In the genomic region with DNA sequence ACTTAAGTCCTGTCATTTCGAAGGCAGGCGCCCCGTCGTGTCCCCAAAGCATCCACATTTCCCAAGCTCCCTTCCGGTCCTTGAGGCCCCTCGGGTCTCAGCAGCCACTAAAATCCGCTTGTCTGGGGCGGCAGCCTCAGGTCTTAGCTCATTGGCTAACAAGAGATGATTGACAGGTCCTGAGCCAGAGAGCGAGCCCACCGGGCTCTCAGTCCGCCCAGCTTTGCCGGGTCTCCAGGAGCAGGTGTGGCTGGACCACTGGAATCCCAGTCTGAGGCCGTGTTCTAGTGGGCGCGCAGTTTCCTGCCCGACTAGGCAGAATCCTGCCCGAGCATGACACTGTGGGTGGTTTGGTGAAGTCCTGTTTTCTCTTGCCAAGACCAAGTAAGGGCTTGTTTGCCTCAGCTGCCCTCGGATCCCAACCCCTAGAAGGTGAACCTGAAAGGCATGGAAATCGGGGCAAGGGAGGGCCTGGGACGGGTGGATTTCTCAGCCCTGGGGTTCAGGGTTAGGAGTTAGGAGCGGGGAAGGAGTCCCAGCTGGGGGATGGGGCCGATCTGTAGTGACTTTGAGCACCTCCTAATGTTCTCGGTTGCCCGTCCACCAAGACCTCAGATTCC, we compare ENCODE assay signal across 1 cellular context.
TF ChIP-seq lines count a peak whose summit lies in the region.

No MANE protein-coding gene starts in this region.

TF ChIP-seq in HCT116, 20 proteins besides CTCF, POLR2A, EP300 and RAD21:
- no peak for TF ChIP-seq SRF (IDR thresholded peaks at IDR 0.05; ENCODE audit: low read depth)
- TF ChIP-seq TCF7L2 (IDR thresholded peaks at IDR 0.05; ENCODE audit: borderline replicate concordance, extremely low read depth, insufficient read depth, insufficient read length): no peak
- no peak for TF ChIP-seq FOSL1 (IDR thresholded peaks at IDR 0.05; ENCODE audit: low read depth)
- TF ChIP-seq EZH2phosphoT487 (IDR thresholded peaks at IDR 0.05; ENCODE audit: borderline replicate concordance): no peak
- TF ChIP-seq POLR2AphosphoS5 (IDR thresholded peaks at IDR 0.05; ENCODE audit: low read depth, low read length): no peak
- TF ChIP-seq ELF1 (IDR thresholded peaks at IDR 0.05; ENCODE audit: borderline replicate concordance, low read depth): no peak
- TF ChIP-seq CBX3 (IDR thresholded peaks at IDR 0.05; ENCODE audit: low read depth): no peak
- no peak for TF ChIP-seq EGR1 (IDR thresholded peaks at IDR 0.05; ENCODE audit: low read depth)
